In the genomic region with DNA sequence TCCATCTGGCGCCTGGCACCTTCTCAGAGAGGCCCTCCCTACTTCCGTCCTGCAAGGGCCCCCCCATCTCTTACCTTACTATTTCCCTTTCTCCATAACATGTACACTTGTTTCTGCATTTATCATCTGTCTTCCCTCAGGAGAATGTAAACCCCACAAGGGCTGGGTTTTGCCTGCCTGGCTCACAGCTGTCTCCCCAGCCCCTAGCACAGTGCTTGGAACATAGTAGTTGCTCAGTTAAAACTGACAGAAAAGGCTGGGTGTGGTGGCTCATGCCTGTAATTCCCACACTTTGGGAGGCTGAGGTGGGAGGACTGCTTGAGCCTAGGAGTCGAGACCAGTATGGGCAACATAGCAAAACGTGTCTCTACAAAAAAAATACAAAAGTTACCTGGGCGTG, we compare ENCODE assay signal across 25 cellular contexts.
"Had no signal": no experiment of that assay in that cellular context is flagged by ENCODE, and none has a peak within 500 bp of the region (broad histone marks: within the 10 kb centered on the region; RNA-seq: fewer than 3 reads in every experiment).

No MANE protein-coding gene starts in this region.

- H3K4me2 ChIP-seq: hepatocyte had no signal

- ATAC-seq: activated T-cell treated with anti-CD3 and anti-CD28 coated beads, Interleukin-2, amount 50 U/mL, for 4 hours; effector memory CD8-positive, alpha-beta T cell; gastrocnemius medialis; left cardiac atrium; natural killer cell; right cardiac atrium; upper lobe of right lung had no signal

- FAIRE-seq: keratinocyte had no signal

- H3K36me3 Mint-ChIP-seq: activated naive CD8-positive, alpha-beta T cell treated with anti-CD3 and anti-CD28 coated beads, Interleukin-2, amount 10 ng/mL, durations not matched to agents 7 days and 5 days; brain; memory B cell; natural killer cell had no signal

- H3K4me3 Mint-ChIP-seq: activated naive CD8-positive, alpha-beta T cell treated with anti-CD3 and anti-CD28 coated beads, Interleukin-2, amount 10 ng/mL, durations not matched to agents 7 days and 5 days; brain; effector memory CD8-positive, alpha-beta T cell; memory B cell; natural killer cell had no signal

- DNase-seq: activated CD4-positive, alpha-beta T cell treated with anti-CD3 and anti-CD28 coated beads for 4 hours; activated CD4-positive, alpha-beta T cell treated with anti-CD3 and anti-CD28 coated beads, Interleukin-2, amount 50 U/mL, for 48 hours; activated CD8-positive, alpha-beta memory T cell treated with anti-CD3 and anti-CD28 coated beads, Interleukin-2, amount 50 U/mL, for 48 hours; activated naive CD8-positive, alpha-beta T cell treated with anti-CD3 and anti-CD28 coated beads, Interleukin-2, amount 10 ng/mL, durations not matched to agents 7 days and 5 days; activated T-cell treated with anti-CD3 and anti-CD28 coated beads, Interleukin-2, amount 50 U/mL, for 4 hours; caudate nucleus; cortex of kidney; effector memory CD8-positive, alpha-beta T cell; erythroblast; gastrocnemius medialis; left cardiac atrium; midbrain; natural killer cell; right cardiac atrium; spleen; stimulated activated naive CD4-positive, alpha-beta T cell; tibial artery; upper lobe of right lung had no signal

- H3K27ac ChIP-seq: ascending aorta, gastrocnemius medialis, hepatocyte, spleen, suprapubic skin, tibial artery, upper lobe of right lung had no signal

- H3K27me3 Mint-ChIP-seq: memory B cell had no signal

- H3K27me3 ChIP-seq: ascending aorta, gastrocnemius medialis, hepatocyte, spleen, suprapubic skin, tibial artery, upper lobe of right lung had no signal

- H3K9me3 ChIP-seq: ascending aorta, gastrocnemius medialis, spleen, suprapubic skin, tibial artery, upper lobe of right lung had no signal

- H3K4me1 ChIP-seq: gastrocnemius medialis had no signal

- H3K9me3 Mint-ChIP-seq: activated naive CD8-positive, alpha-beta T cell treated with anti-CD3 and anti-CD28 coated beads, Interleukin-2, amount 10 ng/mL, durations not matched to agents 7 days and 5 days; activated T-cell treated with anti-CD3 and anti-CD28 coated beads, Interleukin-2, amount 50 U/mL, for 4 hours; activated T-helper 2 cell treated with anti-CD3 and anti-CD28 coated beads, Interferon-gamma antibody, Interleukin-2, Interleukin-4, amounts not matched to agents 10 μg/mL and 5 μg/mL and 100 μg/mL, durations not matched to agents 14 hours and 24 hours and 36 hours; effector memory CD8-positive, alpha-beta T cell; memory B cell; natural killer cell had no signal

- H3K36me3 ChIP-seq: ascending aorta, gastrocnemius medialis, spleen, suprapubic skin, tibial artery, upper lobe of right lung had no signal

- H3K4me3 ChIP-seq: ascending aorta, gastrocnemius medialis, hepatocyte, spleen, suprapubic skin, tibial artery, upper lobe of right lung had no signal

- H3K27ac Mint-ChIP-seq: activated naive CD8-positive, alpha-beta T cell treated with anti-CD3 and anti-CD28 coated beads, Interleukin-2, amount 10 ng/mL, durations not matched to agents 7 days and 5 days; activated T-helper 2 cell treated with anti-CD3 and anti-CD28 coated beads, Interferon-gamma antibody, Interleukin-2, Interleukin-4, amounts not matched to agents 10 μg/mL and 5 μg/mL and 100 μg/mL, durations not matched to agents 14 hours and 24 hours and 36 hours; effector memory CD8-positive, alpha-beta T cell; memory B cell; natural killer cell had no signal

- H2AFZ ChIP-seq: hepatocyte had no signal

- H3K79me2 ChIP-seq: hepatocyte had no signal
